11 cellular contexts compared by ENCODE assay signal in the genomic region with DNA sequence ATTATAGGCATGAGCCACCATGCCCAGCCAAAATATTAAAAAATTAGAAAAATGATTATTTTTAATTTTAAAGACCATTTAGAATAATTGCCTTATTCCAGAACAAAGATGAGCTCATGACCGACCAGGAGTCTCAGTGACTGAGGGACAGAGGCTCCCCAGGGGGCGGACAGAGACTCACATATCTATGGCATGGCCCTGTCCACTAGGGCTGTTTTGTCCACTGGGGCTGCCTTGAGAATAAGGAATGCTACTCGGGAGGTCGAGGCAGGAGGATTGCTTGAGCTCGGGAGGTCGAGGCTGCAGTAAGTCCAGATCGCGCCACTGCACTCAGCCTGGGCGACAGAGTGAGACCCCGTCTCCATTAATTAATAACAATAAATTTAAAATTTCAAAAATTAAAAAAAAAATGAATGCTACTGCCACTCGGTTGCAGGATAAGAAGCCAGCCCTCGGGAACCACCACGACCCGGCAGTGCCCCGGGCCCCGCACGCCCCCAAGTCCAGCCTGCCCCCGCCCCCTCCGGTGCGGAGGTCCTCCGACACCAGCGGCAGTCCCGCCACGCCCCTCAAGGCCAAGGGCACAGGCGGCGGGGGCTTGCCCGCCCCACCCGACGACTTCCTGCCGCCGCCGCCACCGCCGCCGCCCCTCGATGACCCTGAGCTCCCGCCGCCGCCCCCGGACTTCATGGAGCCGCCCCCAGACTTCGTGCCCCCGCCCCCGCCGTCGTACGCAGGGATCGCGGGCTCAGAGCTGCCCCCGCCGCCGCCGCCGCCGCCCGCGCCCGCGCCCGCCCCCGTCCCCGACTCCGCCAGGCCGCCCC.
DNase-seq lines count a peak whose midpoint lies in the region; ATAC-seq and TF ChIP-seq lines count a peak whose summit lies in the region.
"Had no signal": no experiment of that assay in that cellular context is flagged by ENCODE, and none has a peak within 500 bp of the region (broad histone marks: within the 10 kb centered on the region; RNA-seq: fewer than 3 reads in every experiment).

No MANE protein-coding gene starts in this region.

- H4K20me1 ChIP-seq in smooth muscle cell (ENCODE audit: low read depth): no peaks in the 10 kb centered on the region

- H3K4me3 ChIP-seq in HUES6 (ENCODE audit: low read depth, low read length): peak overlapping the region; percentile 74
- H3K4me3 ChIP-seq in astrocyte of the spinal cord (ENCODE audit: low read depth, low read length): peak overlapping the region; percentile 29
- peak overlapping the region; percentile 68 for H3K4me3 ChIP-seq in smooth muscle cell

- no peaks in the 10 kb centered on the region for H3K36me3 ChIP-seq in HUES6 (ENCODE audit: control insufficient read depth, insufficient read depth, low read length)
- no peaks in the 10 kb centered on the region for H3K36me3 ChIP-seq in smooth muscle cell (ENCODE audit: low read depth)

- peaks cover 5% of the 10 kb centered on the region for H3F3A ChIP-seq in smooth muscle cell (ENCODE audit: low read depth)

- H3K9me3 Mint-ChIP-seq in activated naive CD4-positive, alpha-beta T cell treated with anti-CD3 and anti-CD28 coated beads, Interleukin-2, amount 50 U/mL, for 72 hours: peaks cover 4 to 11% of the 10 kb centered on the region in 2 donors

- 11% methylated on average over 40 of the region's 64 CpGs for WGBS in smooth muscle cell (ENCODE audit: low lambda C conversion rate)

- no peak for ATAC-seq in GM18517 (IDR thresholded peaks at IDR 0.05; ENCODE audit: unreplicated experiment)
- no peak for ATAC-seq in activated naive CD4-positive, alpha-beta T cell treated with anti-CD3 and anti-CD28 coated beads, Interleukin-2, amount 50 U/mL, for 72 hours

- peaks cover 5% of the 10 kb centered on the region; the same call in 1 of the 2 replicates for H3K27me3 ChIP-seq in HUES6 (ENCODE audit: control insufficient read depth, insufficient read depth, low read length)
- no peaks in the 10 kb centered on the region for H3K27me3 ChIP-seq in smooth muscle cell (ENCODE audit: low read depth)

- no peaks in the 10 kb centered on the region for H3K4me1 ChIP-seq in HUES6 (ENCODE audit: control insufficient read depth, insufficient read depth, low read length)
- H3K4me1 ChIP-seq in smooth muscle cell (ENCODE audit: low read depth): no peaks in the 10 kb centered on the region

- H3K36me3 Mint-ChIP-seq in activated naive CD4-positive, alpha-beta T cell treated with anti-CD3 and anti-CD28 coated beads, Interleukin-2, amount 50 U/mL, for 72 hours: peaks cover 22 to 26% of the 10 kb centered on the region in 2 donors

- H3K27ac Mint-ChIP-seq in activated naive CD4-positive, alpha-beta T cell treated with anti-CD3 and anti-CD28 coated beads, Interleukin-2, amount 50 U/mL, for 72 hours: no peak overlapping the region

- in situ Hi-C loops in astrocyte of the spinal cord (cut with HindIII; ENCODE audit: low sequenced_read_pairs): no loop called here

- H3K79me2 ChIP-seq in smooth muscle cell (ENCODE audit: low read depth): no peaks in the 10 kb centered on the region

- H3K4me2 ChIP-seq in smooth muscle cell: peak overlapping the region; percentile 91

- H3K27ac ChIP-seq in HUES6 (ENCODE audit: low read depth, low read length) (no peak overlapping the region), smooth muscle cell (ENCODE audit: low read depth) (no peak overlapping the region)

- no peak for TF ChIP-seq CTCF in astrocyte of the spinal cord (IDR thresholded peaks at IDR 0.05; ENCODE audit: low read depth, low read length)
- no peak for TF ChIP-seq CTCF in smooth muscle cell (IDR thresholded peaks at IDR 0.05; ENCODE audit: borderline replicate concordance, insufficient read depth, poor library complexity, severe bottlenecking)

- peak overlapping the region; percentile 18 for H3K9ac ChIP-seq in HUES6 (ENCODE audit: low read length)
- no peak overlapping the region for H3K9ac ChIP-seq in smooth muscle cell (ENCODE audit: low read depth)

- no peak for DNase-seq in astrocyte of the spinal cord (ENCODE audit: low read depth, low spot score)
- peak; percentile 72 for DNase-seq in iPS-NIHi11 (ENCODE audit: low spot score)
- DNase-seq in smooth muscle cell (lab: John Stamatoyannopoulos, UW; ENCODE audit: unreplicated experiment): no peak
- DNase-seq in HuH-7 (ENCODE audit: low spot score): no peak
- no peak for DNase-seq in activated naive CD4-positive, alpha-beta T cell treated with anti-CD3 and anti-CD28 coated beads, Interleukin-2, amount 50 U/mL, for 72 hours (ENCODE audit: low spot score in 2 of 2)
- no peak for DNase-seq in SIG-M5 treated with dmso at 0.1 percent for 504 hours (lab: John Stamatoyannopoulos, UW; ENCODE audit: unreplicated experiment)
- DNase-seq: dermis blood vessel endothelial cell; NCI-H1436 treated with DMSO at 0.1 percent for 48 hours; stimulated activated CD4-positive, alpha-beta T cell treated with anti-CD3 and anti-CD28 coated beads, Interleukin-4, amount 100 ng/mL, for 4 hours had no signal

- H3K9me3 ChIP-seq in HUES6 (ENCODE audit: control insufficient read depth, insufficient read depth, low read depth, low read length): no peaks in the 10 kb centered on the region
- no peaks in the 10 kb centered on the region for H3K9me3 ChIP-seq in smooth muscle cell (replicated peaks; ENCODE audit: low read depth)

- peak overlapping the region; percentile 87 for H2AFZ ChIP-seq in smooth muscle cell (ENCODE audit: low read depth)
